In the genomic region with DNA sequence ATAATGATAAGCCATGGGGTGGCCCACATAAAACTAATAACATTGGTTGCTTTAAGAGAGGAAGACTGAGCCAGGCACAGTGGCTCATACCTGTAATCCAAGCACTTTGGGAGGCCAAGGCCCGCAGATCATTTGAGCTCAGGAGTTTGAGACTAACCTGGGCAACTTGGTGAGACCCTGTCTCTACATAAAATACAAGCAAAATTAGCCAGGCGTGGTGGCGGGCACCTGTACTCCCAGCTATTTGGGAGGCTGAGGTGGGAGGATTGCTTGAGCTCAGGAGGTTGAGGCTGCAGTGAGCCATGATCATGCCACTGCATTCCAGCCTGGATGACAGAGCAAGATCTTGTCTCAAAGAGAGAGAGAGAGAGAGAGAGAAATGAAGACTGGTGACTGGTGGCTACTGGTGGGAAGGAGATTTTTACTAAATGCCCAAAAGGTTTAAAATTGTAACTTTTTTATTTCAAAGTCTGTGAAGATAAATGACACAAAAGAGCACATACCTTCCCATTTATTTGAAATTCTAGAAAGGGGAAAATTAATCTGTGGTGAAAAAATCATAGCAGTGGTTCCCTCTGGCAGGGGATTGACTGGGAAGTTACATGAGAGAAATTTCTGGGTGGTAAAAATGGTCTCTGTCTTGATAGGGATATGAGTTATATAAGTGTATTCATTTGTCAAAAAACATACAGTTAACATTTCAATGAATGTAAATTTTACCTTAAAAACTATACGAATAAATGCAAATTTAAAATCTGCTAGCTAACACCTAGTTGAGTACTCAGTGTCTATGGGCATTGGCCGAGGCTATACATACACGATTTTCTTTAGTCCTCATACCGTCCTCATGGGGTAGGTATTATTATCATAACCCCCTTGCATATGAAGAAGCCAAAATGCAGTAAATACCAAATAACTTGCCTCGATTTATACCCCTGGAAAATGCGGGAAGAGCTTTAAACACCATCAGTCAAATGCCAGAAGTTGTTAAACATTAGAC, we compare ENCODE assay signal across 1 cellular context.
TF ChIP-seq lines count a peak whose summit lies in the region.

No MANE protein-coding gene starts in this region.

TF ChIP-seq in K562, 482 proteins besides CTCF, POLR2A, EP300 and RAD21 (continued from another document and continues in another):
- TF ChIP-seq, protein P1, sequence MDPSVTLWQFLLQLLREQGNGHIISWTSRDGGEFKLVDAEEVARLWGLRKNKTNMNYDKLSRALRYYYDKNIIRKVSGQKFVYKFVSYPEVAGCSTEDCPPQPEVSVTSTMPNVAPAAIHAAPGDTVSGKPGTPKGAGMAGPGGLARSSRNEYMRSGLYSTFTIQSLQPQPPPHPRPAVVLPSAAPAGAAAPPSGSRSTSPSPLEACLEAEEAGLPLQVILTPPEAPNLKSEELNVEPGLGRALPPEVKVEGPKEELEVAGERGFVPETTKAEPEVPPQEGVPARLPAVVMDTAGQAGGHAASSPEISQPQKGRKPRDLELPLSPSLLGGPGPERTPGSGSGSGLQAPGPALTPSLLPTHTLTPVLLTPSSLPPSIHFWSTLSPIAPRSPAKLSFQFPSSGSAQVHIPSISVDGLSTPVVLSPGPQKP (CRISPR knock-in tag; IDR thresholded peaks at IDR 0.05), result no peak
- TF ChIP-seq SIX5 (IDR thresholded peaks at IDR 0.05; ENCODE audit: borderline replicate concordance in 1 of 2, insufficient read depth in 1 of 2, low read depth in 1 of 2, low read length in 2 of 2), result no peak
- no peak for TF ChIP-seq CBFA2T2 (conservative IDR thresholded peaks at IDR 0.05)
- TF ChIP-seq RBM39 (optimal IDR thresholded peaks at IDR 0.05; ENCODE audit: low read depth, low read length), result peak; percentile 87
- TF ChIP-seq ZNF134 (CRISPR knock-in tag; conservative IDR thresholded peaks at IDR 0.05), result peak; percentile 38; the same call in 1 of the 2 replicates
- no peak for TF ChIP-seq CREBBP (IDR thresholded peaks at IDR 0.05; ENCODE audit: low read depth, low read length)
- TF ChIP-seq, protein P2, sequence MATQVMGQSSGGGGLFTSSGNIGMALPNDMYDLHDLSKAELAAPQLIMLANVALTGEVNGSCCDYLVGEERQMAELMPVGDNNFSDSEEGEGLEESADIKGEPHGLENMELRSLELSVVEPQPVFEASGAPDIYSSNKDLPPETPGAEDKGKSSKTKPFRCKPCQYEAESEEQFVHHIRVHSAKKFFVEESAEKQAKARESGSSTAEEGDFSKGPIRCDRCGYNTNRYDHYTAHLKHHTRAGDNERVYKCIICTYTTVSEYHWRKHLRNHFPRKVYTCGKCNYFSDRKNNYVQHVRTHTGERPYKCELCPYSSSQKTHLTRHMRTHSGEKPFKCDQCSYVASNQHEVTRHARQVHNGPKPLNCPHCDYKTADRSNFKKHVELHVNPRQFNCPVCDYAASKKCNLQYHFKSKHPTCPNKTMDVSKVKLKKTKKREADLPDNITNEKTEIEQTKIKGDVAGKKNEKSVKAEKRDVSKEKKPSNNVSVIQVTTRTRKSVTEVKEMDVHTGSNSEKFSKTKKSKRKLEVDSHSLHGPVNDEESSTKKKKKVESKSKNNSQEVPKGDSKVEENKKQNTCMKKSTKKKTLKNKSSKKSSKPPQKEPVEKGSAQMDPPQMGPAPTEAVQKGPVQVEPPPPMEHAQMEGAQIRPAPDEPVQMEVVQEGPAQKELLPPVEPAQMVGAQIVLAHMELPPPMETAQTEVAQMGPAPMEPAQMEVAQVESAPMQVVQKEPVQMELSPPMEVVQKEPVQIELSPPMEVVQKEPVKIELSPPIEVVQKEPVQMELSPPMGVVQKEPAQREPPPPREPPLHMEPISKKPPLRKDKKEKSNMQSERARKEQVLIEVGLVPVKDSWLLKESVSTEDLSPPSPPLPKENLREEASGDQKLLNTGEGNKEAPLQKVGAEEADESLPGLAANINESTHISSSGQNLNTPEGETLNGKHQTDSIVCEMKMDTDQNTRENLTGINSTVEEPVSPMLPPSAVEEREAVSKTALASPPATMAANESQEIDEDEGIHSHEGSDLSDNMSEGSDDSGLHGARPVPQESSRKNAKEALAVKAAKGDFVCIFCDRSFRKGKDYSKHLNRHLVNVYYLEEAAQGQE (CRISPR knock-in tag; IDR thresholded peaks at IDR 0.05; ENCODE audit: low read depth), result 0 out of 2 replicates have a peak, but pooled peaks have one; percentile 65
- TF ChIP-seq, protein P3, sequence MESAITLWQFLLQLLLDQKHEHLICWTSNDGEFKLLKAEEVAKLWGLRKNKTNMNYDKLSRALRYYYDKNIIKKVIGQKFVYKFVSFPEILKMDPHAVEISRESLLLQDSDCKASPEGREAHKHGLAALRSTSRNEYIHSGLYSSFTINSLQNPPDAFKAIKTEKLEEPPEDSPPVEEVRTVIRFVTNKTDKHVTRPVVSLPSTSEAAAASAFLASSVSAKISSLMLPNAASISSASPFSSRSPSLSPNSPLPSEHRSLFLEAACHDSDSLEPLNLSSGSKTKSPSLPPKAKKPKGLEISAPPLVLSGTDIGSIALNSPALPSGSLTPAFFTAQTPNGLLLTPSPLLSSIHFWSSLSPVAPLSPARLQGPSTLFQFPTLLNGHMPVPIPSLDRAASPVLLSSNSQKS (CRISPR knock-in tag; IDR thresholded peaks at IDR 0.05), result peak; percentile 75; the same call in 1 of the 2 replicates
- peak; percentile 70 for TF ChIP-seq MEF2D (tag; conservative IDR thresholded peaks at IDR 0.05; ENCODE audit: low read depth)
- TF ChIP-seq, protein P4, sequence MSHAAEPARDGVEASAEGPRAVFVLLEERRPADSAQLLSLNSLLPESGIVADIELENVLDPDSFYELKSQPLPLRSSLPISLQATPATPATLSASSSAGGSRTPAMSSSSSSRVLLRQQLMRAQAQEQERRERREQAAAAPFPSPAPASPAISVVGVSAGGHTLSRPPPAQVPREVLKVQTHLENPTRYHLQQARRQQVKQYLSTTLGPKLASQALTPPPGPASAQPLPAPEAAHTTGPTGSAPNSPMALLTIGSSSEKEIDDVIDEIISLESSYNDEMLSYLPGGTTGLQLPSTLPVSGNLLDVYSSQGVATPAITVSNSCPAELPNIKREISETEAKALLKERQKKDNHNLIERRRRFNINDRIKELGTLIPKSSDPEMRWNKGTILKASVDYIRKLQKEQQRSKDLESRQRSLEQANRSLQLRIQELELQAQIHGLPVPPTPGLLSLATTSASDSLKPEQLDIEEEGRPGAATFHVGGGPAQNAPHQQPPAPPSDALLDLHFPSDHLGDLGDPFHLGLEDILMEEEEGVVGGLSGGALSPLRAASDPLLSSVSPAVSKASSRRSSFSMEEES (CRISPR knock-in tag; IDR thresholded peaks at IDR 0.05), result peak; percentile 29
- TF ChIP-seq, protein P5, sequence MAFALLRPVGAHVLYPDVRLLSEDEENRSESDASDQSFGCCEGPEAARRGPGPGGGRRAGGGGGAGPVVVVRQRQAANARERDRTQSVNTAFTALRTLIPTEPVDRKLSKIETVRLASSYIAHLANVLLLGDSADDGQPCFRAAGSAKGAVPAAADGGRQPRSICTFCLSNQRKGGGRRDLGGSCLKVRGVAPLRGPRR (CRISPR knock-in tag; IDR thresholded peaks at IDR 0.05), result peak; percentile 86
- TF ChIP-seq ADNP (tag; IDR thresholded peaks at IDR 0.05), result no peak
- TF ChIP-seq CHD2 (IDR thresholded peaks at IDR 0.05; ENCODE audit: low read depth, low read length), result no peak
- TF ChIP-seq KDM4B (IDR thresholded peaks at IDR 0.05; ENCODE audit: borderline replicate concordance in 2 of 2, low read depth in 1 of 2), result no peak
- TF ChIP-seq NCOR1 (IDR thresholded peaks at IDR 0.05), result no peak
- 0 out of 2 replicates have a peak, but pooled peaks have one; percentile 75 for TF ChIP-seq ZNF696 (CRISPR knock-in tag; conservative IDR thresholded peaks at IDR 0.05)
- TF ChIP-seq RCOR1 (IDR thresholded peaks at IDR 0.05; ENCODE audit: borderline replicate concordance in 1 of 2, low read depth in 2 of 2, low read length in 2 of 2), result peak; percentile 77 to 98; a peak in 3 of 4 replicates
- TF ChIP-seq ZNF143 (CRISPR knock-in tag; IDR thresholded peaks at IDR 0.05), result no peak
- TF ChIP-seq PML (IDR thresholded peaks at IDR 0.05; ENCODE audit: low read length), result no peak
- TF ChIP-seq FOXJ3 (CRISPR knock-in tag; IDR thresholded peaks at IDR 0.05), result no peak
- TF ChIP-seq CBX1 (IDR thresholded peaks at IDR 0.05; ENCODE audit: low read depth), result no peak
- peak; percentile 54; the same call in 1 of the 2 replicates for TF ChIP-seq ILK (tag; IDR thresholded peaks at IDR 0.05; ENCODE audit: borderline replicate concordance, low read depth)
- TF ChIP-seq, protein P6, sequence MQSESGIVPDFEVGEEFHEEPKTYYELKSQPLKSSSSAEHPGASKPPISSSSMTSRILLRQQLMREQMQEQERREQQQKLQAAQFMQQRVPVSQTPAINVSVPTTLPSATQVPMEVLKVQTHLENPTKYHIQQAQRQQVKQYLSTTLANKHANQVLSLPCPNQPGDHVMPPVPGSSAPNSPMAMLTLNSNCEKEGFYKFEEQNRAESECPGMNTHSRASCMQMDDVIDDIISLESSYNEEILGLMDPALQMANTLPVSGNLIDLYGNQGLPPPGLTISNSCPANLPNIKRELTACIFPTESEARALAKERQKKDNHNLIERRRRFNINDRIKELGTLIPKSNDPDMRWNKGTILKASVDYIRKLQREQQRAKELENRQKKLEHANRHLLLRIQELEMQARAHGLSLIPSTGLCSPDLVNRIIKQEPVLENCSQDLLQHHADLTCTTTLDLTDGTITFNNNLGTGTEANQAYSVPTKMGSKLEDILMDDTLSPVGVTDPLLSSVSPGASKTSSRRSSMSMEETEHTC (IDR thresholded peaks at IDR 0.05), result no peak
- peak; percentile 58; the same call in 1 of the 2 replicates for TF ChIP-seq ZNF668 (CRISPR knock-in tag; IDR thresholded peaks at IDR 0.05)
- TF ChIP-seq MXI1 (IDR thresholded peaks at IDR 0.05; ENCODE audit: low read depth, low read length), result no peak
- TF ChIP-seq, protein P7, sequence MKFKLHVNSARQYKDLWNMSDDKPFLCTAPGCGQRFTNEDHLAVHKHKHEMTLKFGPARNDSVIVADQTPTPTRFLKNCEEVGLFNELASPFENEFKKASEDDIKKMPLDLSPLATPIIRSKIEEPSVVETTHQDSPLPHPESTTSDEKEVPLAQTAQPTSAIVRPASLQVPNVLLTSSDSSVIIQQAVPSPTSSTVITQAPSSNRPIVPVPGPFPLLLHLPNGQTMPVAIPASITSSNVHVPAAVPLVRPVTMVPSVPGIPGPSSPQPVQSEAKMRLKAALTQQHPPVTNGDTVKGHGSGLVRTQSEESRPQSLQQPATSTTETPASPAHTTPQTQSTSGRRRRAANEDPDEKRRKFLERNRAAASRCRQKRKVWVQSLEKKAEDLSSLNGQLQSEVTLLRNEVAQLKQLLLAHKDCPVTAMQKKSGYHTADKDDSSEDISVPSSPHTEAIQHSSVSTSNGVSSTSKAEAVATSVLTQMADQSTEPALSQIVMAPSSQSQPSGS (CRISPR knock-in tag; IDR thresholded peaks at IDR 0.05), result no peak
- TF ChIP-seq, protein P8, sequence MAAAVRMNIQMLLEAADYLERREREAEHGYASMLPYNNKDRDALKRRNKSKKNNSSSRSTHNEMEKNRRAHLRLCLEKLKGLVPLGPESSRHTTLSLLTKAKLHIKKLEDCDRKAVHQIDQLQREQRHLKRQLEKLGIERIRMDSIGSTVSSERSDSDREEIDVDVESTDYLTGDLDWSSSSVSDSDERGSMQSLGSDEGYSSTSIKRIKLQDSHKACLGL (CRISPR knock-in tag; IDR thresholded peaks at IDR 0.05; ENCODE audit: borderline replicate concordance, poor library complexity, severe bottlenecking), result no peak
- no peak for TF ChIP-seq HDAC6 (IDR thresholded peaks at IDR 0.05; ENCODE audit: low read depth, low read length)
- TF ChIP-seq ZBTB17 (CRISPR knock-in tag; IDR thresholded peaks at IDR 0.05), result peak; percentile 81
- peak; percentile 67 for TF ChIP-seq ZNF561 (CRISPR knock-in tag; conservative IDR thresholded peaks at IDR 0.05)
- peak; percentile 82 for TF ChIP-seq KLF6 (CRISPR knock-in tag; IDR thresholded peaks at IDR 0.05; ENCODE audit: borderline replicate concordance)
- peak; percentile 64; the same call in 1 of the 2 replicates for TF ChIP-seq MYC (IDR thresholded peaks at IDR 0.05; ENCODE audit: low read depth, low read length)
- TF ChIP-seq MYC (CRISPR knock-in tag; IDR thresholded peaks at IDR 0.05; ENCODE audit: borderline replicate concordance, low read depth), result no peak; the same call in none of the 2 replicates
- TF ChIP-seq LARP7 (IDR thresholded peaks at IDR 0.05), result no peak
- no peak for TF ChIP-seq ZNF121 (CRISPR knock-in tag; conservative IDR thresholded peaks at IDR 0.05)
- peak; percentile 50; the same call in 1 of the 2 replicates for TF ChIP-seq BRD4 (IDR thresholded peaks at IDR 0.05)
- TF ChIP-seq, protein P9, sequence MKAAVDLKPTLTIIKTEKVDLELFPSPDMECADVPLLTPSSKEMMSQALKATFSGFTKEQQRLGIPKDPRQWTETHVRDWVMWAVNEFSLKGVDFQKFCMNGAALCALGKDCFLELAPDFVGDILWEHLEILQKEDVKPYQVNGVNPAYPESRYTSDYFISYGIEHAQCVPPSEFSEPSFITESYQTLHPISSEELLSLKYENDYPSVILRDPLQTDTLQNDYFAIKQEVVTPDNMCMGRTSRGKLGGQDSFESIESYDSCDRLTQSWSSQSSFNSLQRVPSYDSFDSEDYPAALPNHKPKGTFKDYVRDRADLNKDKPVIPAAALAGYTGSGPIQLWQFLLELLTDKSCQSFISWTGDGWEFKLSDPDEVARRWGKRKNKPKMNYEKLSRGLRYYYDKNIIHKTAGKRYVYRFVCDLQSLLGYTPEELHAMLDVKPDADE (conservative IDR thresholded peaks at IDR 0.05; ENCODE audit: control insufficient read depth, low read depth, low read length), result no peak
- TF ChIP-seq ZFP36 (IDR thresholded peaks at IDR 0.05; ENCODE audit: low read depth, low read length, partially characterized antibody), result no peak
- TF ChIP-seq, protein P10, sequence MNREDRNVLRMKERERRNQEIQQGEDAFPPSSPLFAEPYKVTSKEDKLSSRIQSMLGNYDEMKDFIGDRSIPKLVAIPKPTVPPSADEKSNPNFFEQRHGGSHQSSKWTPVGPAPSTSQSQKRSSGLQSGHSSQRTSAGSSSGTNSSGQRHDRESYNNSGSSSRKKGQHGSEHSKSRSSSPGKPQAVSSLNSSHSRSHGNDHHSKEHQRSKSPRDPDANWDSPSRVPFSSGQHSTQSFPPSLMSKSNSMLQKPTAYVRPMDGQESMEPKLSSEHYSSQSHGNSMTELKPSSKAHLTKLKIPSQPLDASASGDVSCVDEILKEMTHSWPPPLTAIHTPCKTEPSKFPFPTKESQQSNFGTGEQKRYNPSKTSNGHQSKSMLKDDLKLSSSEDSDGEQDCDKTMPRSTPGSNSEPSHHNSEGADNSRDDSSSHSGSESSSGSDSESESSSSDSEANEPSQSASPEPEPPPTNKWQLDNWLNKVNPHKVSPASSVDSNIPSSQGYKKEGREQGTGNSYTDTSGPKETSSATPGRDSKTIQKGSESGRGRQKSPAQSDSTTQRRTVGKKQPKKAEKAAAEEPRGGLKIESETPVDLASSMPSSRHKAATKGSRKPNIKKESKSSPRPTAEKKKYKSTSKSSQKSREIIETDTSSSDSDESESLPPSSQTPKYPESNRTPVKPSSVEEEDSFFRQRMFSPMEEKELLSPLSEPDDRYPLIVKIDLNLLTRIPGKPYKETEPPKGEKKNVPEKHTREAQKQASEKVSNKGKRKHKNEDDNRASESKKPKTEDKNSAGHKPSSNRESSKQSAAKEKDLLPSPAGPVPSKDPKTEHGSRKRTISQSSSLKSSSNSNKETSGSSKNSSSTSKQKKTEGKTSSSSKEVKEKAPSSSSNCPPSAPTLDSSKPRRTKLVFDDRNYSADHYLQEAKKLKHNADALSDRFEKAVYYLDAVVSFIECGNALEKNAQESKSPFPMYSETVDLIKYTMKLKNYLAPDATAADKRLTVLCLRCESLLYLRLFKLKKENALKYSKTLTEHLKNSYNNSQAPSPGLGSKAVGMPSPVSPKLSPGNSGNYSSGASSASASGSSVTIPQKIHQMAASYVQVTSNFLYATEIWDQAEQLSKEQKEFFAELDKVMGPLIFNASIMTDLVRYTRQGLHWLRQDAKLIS (CRISPR knock-in tag; IDR thresholded peaks at IDR 0.05), result no peak
- TF ChIP-seq NR2C2 (CRISPR knock-in tag; IDR thresholded peaks at IDR 0.05), result no peak
- TF ChIP-seq NR2C2 (tag; IDR thresholded peaks at IDR 0.05), result no peak
- TF ChIP-seq ZBED1 (IDR thresholded peaks at IDR 0.05), result no peak
